Comparison of ENCODE assay signal across 1 cellular context in genomic region chr3:188706176-188706575, GRCh38.
TF ChIP-seq lines count a peak whose summit lies in the region.

No MANE protein-coding gene starts in this region.

TF ChIP-seq in SK-N-SH, 30 proteins besides CTCF, POLR2A, EP300 and RAD21:
- TF ChIP-seq PBX3 (IDR thresholded peaks at IDR 0.05), result peak; percentile 39; the same call in 1 of the 2 replicates
- TF ChIP-seq GABPA (IDR thresholded peaks at IDR 0.05; ENCODE audit: low read depth), result no peak
- peak; percentile 43; the same call in 1 of the 2 replicates for TF ChIP-seq NFIC (IDR thresholded peaks at IDR 0.05; ENCODE audit: borderline replicate concordance)
- peak; percentile 57 for TF ChIP-seq JUND (IDR thresholded peaks at IDR 0.05)
- TF ChIP-seq FOSL2 (IDR thresholded peaks at IDR 0.05; ENCODE audit: borderline replicate concordance, low read depth), result peak; percentile 43; the same call in 1 of the 2 replicates
- peak; percentile 10; the same call in 1 of the 2 replicates for TF ChIP-seq TCF12 (IDR thresholded peaks at IDR 0.05)
